23 cellular contexts compared by ENCODE assay signal in the genomic region with DNA sequence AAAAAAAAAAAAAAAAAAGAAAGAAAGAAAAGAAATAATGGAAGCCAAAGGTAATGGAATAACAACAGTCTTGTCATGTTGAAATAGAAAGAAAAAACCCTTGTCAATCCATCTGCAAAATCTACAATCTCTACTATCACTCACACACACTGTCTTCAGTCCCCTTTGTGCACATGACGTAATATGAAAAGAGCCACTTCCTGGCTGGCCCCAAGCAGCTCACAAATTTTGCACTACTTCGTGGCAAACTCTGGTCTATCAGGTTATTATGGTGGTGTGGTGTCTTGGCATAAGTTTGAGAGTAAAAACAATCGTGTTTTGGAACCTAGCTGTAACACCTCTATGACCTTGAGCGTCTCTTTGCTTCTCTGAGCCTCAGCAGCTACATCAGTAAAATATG. TPM values are rescaled to one million over a fixed set of nuclear protein-coding genes. Genes with fewer than 3 reads are reported as not detected.
DNase-seq lines count a peak whose midpoint lies in the region; ATAC-seq and TF ChIP-seq lines count a peak whose summit lies in the region.
"Had no signal": no experiment of that assay in that cellular context is flagged by ENCODE, and none has a peak within 500 bp of the region (broad histone marks: within the 10 kb centered on the region; RNA-seq: fewer than 3 reads in every experiment).

No MANE protein-coding gene starts in this region.

- no peak for TF ChIP-seq POLR2A in gastrocnemius medialis (IDR thresholded peaks at IDR 0.05)

- H3K9ac ChIP-seq in mesenchymal stem cell (ENCODE audit: low read length), result no peak overlapping the region
- H3K9ac ChIP-seq: BLaER1 had no signal

- H3K14ac ChIP-seq in mesenchymal stem cell (ENCODE audit: low read length in 2 of 2), result no peak overlapping the region

- peak overlapping the region; percentile 39 for H3K4me3 Mint-ChIP-seq in activated naive CD8-positive, alpha-beta T cell treated with anti-CD3 and anti-CD28 coated beads, Interleukin-2, amount 10 ng/mL, durations not matched to agents 7 days and 5 days
- H3K4me3 Mint-ChIP-seq in activated naive CD8-positive, alpha-beta T cell treated with anti-CD3 and anti-CD28 coated beads for 36 hours, result no peak overlapping the region
- H3K4me3 Mint-ChIP-seq in activated CD8-positive, alpha-beta T cell treated with anti-CD3 and anti-CD28 coated beads for 36 hours, result no peak overlapping the region
- H3K4me3 Mint-ChIP-seq in stimulated activated naive CD8-positive, alpha-beta T cell treated with anti-CD3 and anti-CD28 coated beads, Interleukin-15, amount 100 ng/mL, for 72 hours, result peak overlapping the region; percentile 28 to 47

- H2AK5ac ChIP-seq in mesenchymal stem cell (ENCODE audit: low read length, severe bottlenecking), result peak overlapping the region; percentile 65

- H3K4me1 ChIP-seq in mesenchymal stem cell (ENCODE audit: control insufficient read depth, insufficient read depth, low read depth, low read length) (peaks cover 4% of the 10 kb centered on the region), gastrocnemius medialis (no peaks in the 10 kb centered on the region)
- H3K4me1 ChIP-seq: BLaER1, heart right ventricle, suprapubic skin, upper lobe of right lung had no signal

- no peak overlapping the region for H2BK12ac ChIP-seq in mesenchymal stem cell (ENCODE audit: low read length in 2 of 2)

- H3K27me3 Mint-ChIP-seq in activated naive CD8-positive, alpha-beta T cell treated with anti-CD3 and anti-CD28 coated beads, Interleukin-2, amount 10 ng/mL, durations not matched to agents 7 days and 5 days, result peaks cover 2% of the 10 kb centered on the region
- H3K27me3 Mint-ChIP-seq in activated naive CD8-positive, alpha-beta T cell treated with anti-CD3 and anti-CD28 coated beads for 36 hours, result peaks cover 9% of the 10 kb centered on the region
- H3K27me3 Mint-ChIP-seq in activated CD8-positive, alpha-beta T cell treated with anti-CD3 and anti-CD28 coated beads for 36 hours, result peaks cover 4% of the 10 kb centered on the region
- peaks cover 26% of the 10 kb centered on the region for H3K27me3 Mint-ChIP-seq in stimulated activated naive CD8-positive, alpha-beta T cell treated with anti-CD3 and anti-CD28 coated beads, Interleukin-15, amount 100 ng/mL, for 72 hours
- H3K27me3 Mint-ChIP-seq: brain had no signal

- no peaks in the 10 kb centered on the region for H3K79me1 ChIP-seq in mesenchymal stem cell (replicated peaks; ENCODE audit: low read length, poor library complexity, severe bottlenecking)

- no peak for DNase-seq in activated naive CD8-positive, alpha-beta T cell treated with anti-CD3 and anti-CD28 coated beads, Interleukin-2, amount 10 ng/mL, durations not matched to agents 7 days and 5 days
- DNase-seq in activated naive CD8-positive, alpha-beta T cell treated with anti-CD3 and anti-CD28 coated beads for 36 hours, result no peak
- DNase-seq in activated CD8-positive, alpha-beta T cell treated with anti-CD3 and anti-CD28 coated beads for 36 hours, result peak; percentile 46
- DNase-seq in mesenchymal stem cell, result no peak
- peak in 1 of 2 donors; percentile 51 for DNase-seq in stimulated activated naive CD8-positive, alpha-beta T cell treated with anti-CD3 and anti-CD28 coated beads, Interleukin-15, amount 100 ng/mL, for 72 hours
- DNase-seq in gastrocnemius medialis, result no peak
- no peak for DNase-seq in stimulated activated CD4-positive, alpha-beta T cell treated with anti-CD3 and anti-CD28 coated beads, Interleukin-12 subunit alpha, Interleukin-12 subunit beta, amount 100 ng/mL, for 4 hours
- DNase-seq: activated CD4-positive, alpha-beta T cell treated with anti-CD3 and anti-CD28 coated beads for 48 hours; activated effector memory CD4-positive, alpha-beta T cell treated with anti-CD3 and anti-CD28 coated beads, Interleukin-2, amount 50 U/mL, for 16 hours; amniotic stem cell; foreskin melanocyte; heart right ventricle; kidney; left ventricle myocardium superior; NCI-H1048; occipital lobe; SIG-M5; stimulated activated CD4-positive, alpha-beta T cell treated with anti-CD3 and anti-CD28 coated beads, Interleukin-4, amount 100 ng/mL, for 4 hours; T-helper 9 cell had no signal

- no peak for TF ChIP-seq CTCF in activated CD8-positive, alpha-beta T cell treated with anti-CD3 and anti-CD28 coated beads for 36 hours (IDR thresholded peaks at IDR 0.05)
- TF ChIP-seq CTCF in gastrocnemius medialis (IDR thresholded peaks at IDR 0.05 in 4 of 5, conservative IDR thresholded peaks at IDR 0.05 in 1 of 5), result no peak

- no peak overlapping the region for H3K4me3 ChIP-seq in mesenchymal stem cell (ENCODE audit: insufficient read depth in 1 of 2, low read depth in 1 of 2, low read length in 2 of 2)
- H3K4me3 ChIP-seq in gastrocnemius medialis, result no peak overlapping the region
- H3K4me3 ChIP-seq: BLaER1, heart right ventricle, suprapubic skin, upper lobe of right lung had no signal

- H2AFZ ChIP-seq in mesenchymal stem cell (ENCODE audit: low read depth, low read length), result no peak overlapping the region

- in situ Hi-C loops in gastrocnemius medialis (cut with MboI; ENCODE audit: low sequenced_read_pairs in 4 of 4), result no loop called here

- H3K4me1 Mint-ChIP-seq in activated naive CD8-positive, alpha-beta T cell treated with anti-CD3 and anti-CD28 coated beads, Interleukin-2, amount 10 ng/mL, durations not matched to agents 7 days and 5 days, result peaks cover 15% of the 10 kb centered on the region
- H3K4me1 Mint-ChIP-seq in activated naive CD8-positive, alpha-beta T cell treated with anti-CD3 and anti-CD28 coated beads for 36 hours, result peaks cover 8% of the 10 kb centered on the region
- peaks cover 14% of the 10 kb centered on the region for H3K4me1 Mint-ChIP-seq in activated CD8-positive, alpha-beta T cell treated with anti-CD3 and anti-CD28 coated beads for 36 hours (ENCODE audit: low read depth)
- H3K4me1 Mint-ChIP-seq in stimulated activated naive CD8-positive, alpha-beta T cell treated with anti-CD3 and anti-CD28 coated beads, Interleukin-15, amount 100 ng/mL, for 72 hours, result peaks cover 20% of the 10 kb centered on the region

- H3K27ac ChIP-seq in mesenchymal stem cell (ENCODE audit: low read length, poor library complexity, severe bottlenecking) (no peak overlapping the region), gastrocnemius medialis (no peak overlapping the region)
- H3K27ac ChIP-seq: BLaER1, heart right ventricle, suprapubic skin, upper lobe of right lung had no signal

- H3K36me3 ChIP-seq in mesenchymal stem cell (ENCODE audit: control insufficient read depth in 1 of 2, insufficient read depth in 2 of 2, low read depth in 1 of 2, low read length in 2 of 2) (no peaks in the 10 kb centered on the region), gastrocnemius medialis (no peaks in the 10 kb centered on the region)
- H3K36me3 ChIP-seq: BLaER1, heart right ventricle, suprapubic skin, upper lobe of right lung had no signal

- POLR2A ChIA-PET in activated naive CD8-positive, alpha-beta T cell treated with anti-CD3 and anti-CD28 coated beads, Interleukin-2, amount 10 ng/mL, durations not matched to agents 7 days and 5 days (lab: Charles Lee), result interaction anchor here (0.5 to 1.2 kb wide), 2 partner anchors 8 to 14 kb away, joined by 3 to 6 read pairs; partner anchors contain the start of gene AFAP1
- POLR2A ChIA-PET in activated CD8-positive, alpha-beta T cell treated with anti-CD3 and anti-CD28 coated beads for 36 hours (lab: Charles Lee), result interaction anchor here (3.2 kb wide), 1 partner anchor 9 kb away, joined by 12 read pairs; the partner anchor contains the start of gene AFAP1

- peak overlapping the region; percentile 56 for H3K27ac Mint-ChIP-seq in activated naive CD8-positive, alpha-beta T cell treated with anti-CD3 and anti-CD28 coated beads, Interleukin-2, amount 10 ng/mL, durations not matched to agents 7 days and 5 days
- no peak overlapping the region for H3K27ac Mint-ChIP-seq in activated naive CD8-positive, alpha-beta T cell treated with anti-CD3 and anti-CD28 coated beads for 36 hours
- no peak overlapping the region for H3K27ac Mint-ChIP-seq in activated CD8-positive, alpha-beta T cell treated with anti-CD3 and anti-CD28 coated beads for 36 hours
- H3K27ac Mint-ChIP-seq in stimulated activated naive CD8-positive, alpha-beta T cell treated with anti-CD3 and anti-CD28 coated beads, Interleukin-15, amount 100 ng/mL, for 72 hours, result no peak overlapping the region

- H2BK15ac ChIP-seq in mesenchymal stem cell (ENCODE audit: low read depth, poor library complexity, severe bottlenecking), result no peak overlapping the region

- H2BK5ac ChIP-seq in mesenchymal stem cell (ENCODE audit: low read depth, low read length, poor library complexity, severe bottlenecking), result no peak overlapping the region

- H3K18ac ChIP-seq in mesenchymal stem cell (ENCODE audit: low read depth in 1 of 2, low read length in 2 of 2), result no peak overlapping the region

- no peak overlapping the region for H3K4me2 ChIP-seq in mesenchymal stem cell (ENCODE audit: low read length, poor library complexity, severe bottlenecking)
- H3K4me2 ChIP-seq: BLaER1 had no signal

- no peak overlapping the region for H3K4ac ChIP-seq in mesenchymal stem cell (ENCODE audit: low read depth in 1 of 2, low read length in 2 of 2)

- WGBS in mesenchymal stem cell, result 98% methylated on average over 3 of the region's 4 CpGs

- intact Hi-C loops in activated CD8-positive, alpha-beta T cell treated with anti-CD3 and anti-CD28 coated beads for 36 hours (cut with micrococcal nuclease), result no loop called here
- intact Hi-C loops in gastrocnemius medialis (cut with DNase I; ENCODE audit: low total_unique reads), result no loop called here

- H3K9me3 Mint-ChIP-seq in activated naive CD8-positive, alpha-beta T cell treated with anti-CD3 and anti-CD28 coated beads, Interleukin-2, amount 10 ng/mL, durations not matched to agents 7 days and 5 days, result peaks cover 11% of the 10 kb centered on the region
- peaks cover 15% of the 10 kb centered on the region for H3K9me3 Mint-ChIP-seq in activated naive CD8-positive, alpha-beta T cell treated with anti-CD3 and anti-CD28 coated beads for 36 hours
- peaks cover 6% of the 10 kb centered on the region for H3K9me3 Mint-ChIP-seq in activated CD8-positive, alpha-beta T cell treated with anti-CD3 and anti-CD28 coated beads for 36 hours
- H3K9me3 Mint-ChIP-seq in stimulated activated naive CD8-positive, alpha-beta T cell treated with anti-CD3 and anti-CD28 coated beads, Interleukin-15, amount 100 ng/mL, for 72 hours, result peaks cover 4 to 26% of the 10 kb centered on the region in 2 donors

- no peaks in the 10 kb centered on the region for H3K9me3 ChIP-seq in mesenchymal stem cell (ENCODE audit: control insufficient read depth, low read length)
- no peaks in the 10 kb centered on the region for H3K9me3 ChIP-seq in gastrocnemius medialis
- H3K9me3 ChIP-seq: heart right ventricle, suprapubic skin, upper lobe of right lung had no signal

- no peak overlapping the region for H2BK120ac ChIP-seq in mesenchymal stem cell (ENCODE audit: low read depth, low read length)

- peak; percentile 90 for ATAC-seq in activated naive CD8-positive, alpha-beta T cell treated with anti-CD3 and anti-CD28 coated beads, Interleukin-2, amount 10 ng/mL, durations not matched to agents 7 days and 5 days (ENCODE audit: low read depth)
- peak; percentile 94 for ATAC-seq in activated CD8-positive, alpha-beta T cell treated with anti-CD3 and anti-CD28 coated beads for 36 hours
- ATAC-seq in stimulated activated naive CD8-positive, alpha-beta T cell treated with anti-CD3 and anti-CD28 coated beads, Interleukin-15, amount 100 ng/mL, for 72 hours, result peak; percentile 98
- ATAC-seq in gastrocnemius medialis, result no peak
- ATAC-seq: upper lobe of right lung had no signal

- H3K36me3 Mint-ChIP-seq in activated naive CD8-positive, alpha-beta T cell treated with anti-CD3 and anti-CD28 coated beads, Interleukin-2, amount 10 ng/mL, durations not matched to agents 7 days and 5 days, result no peaks in the 10 kb centered on the region
- H3K36me3 Mint-ChIP-seq in activated naive CD8-positive, alpha-beta T cell treated with anti-CD3 and anti-CD28 coated beads for 36 hours, result no peaks in the 10 kb centered on the region
- H3K36me3 Mint-ChIP-seq in activated CD8-positive, alpha-beta T cell treated with anti-CD3 and anti-CD28 coated beads for 36 hours (ENCODE audit: low read depth), result no peaks in the 10 kb centered on the region
- H3K36me3 Mint-ChIP-seq: brain had no signal

- H3K23ac ChIP-seq in mesenchymal stem cell (ENCODE audit: low read length in 2 of 2), result no peak overlapping the region

- CTCF ChIA-PET in activated CD8-positive, alpha-beta T cell treated with anti-CD3 and anti-CD28 coated beads for 36 hours (lab: Charles Lee), result interaction anchor here (1.0 to 2.7 kb wide), 6 partner anchors 9 to 186 kb away, joined by 3 to 12 read pairs (median 3); partner anchors contain the start of gene AFAP1

- H4K8ac ChIP-seq in mesenchymal stem cell (ENCODE audit: low read length), result no peak overlapping the region

- H3K27me3 ChIP-seq in mesenchymal stem cell (ENCODE audit: control insufficient read depth in 1 of 2, insufficient read depth in 1 of 2, low read length in 2 of 2) (no peaks in the 10 kb centered on the region), gastrocnemius medialis (no peaks in the 10 kb centered on the region)
- H3K27me3 ChIP-seq: BLaER1, suprapubic skin, upper lobe of right lung had no signal

- H4K91ac ChIP-seq in mesenchymal stem cell (ENCODE audit: low read length), result no peak overlapping the region

RNA-seq across cellular contexts. Expression of gene AFAP1, which starts 8.3 kb away (rescaled TPM):
- total RNA-seq in activated naive CD8-positive, alpha-beta T cell treated with anti-CD3 and anti-CD28 coated beads, Interleukin-2, amount 10 ng/mL, durations not matched to agents 7 days and 5 days, result 10 to 100 TPM in 1 of 2 experiments, 1 to 10 TPM in 1; 9.9 to 12.2 TPM
- 10 to 100 TPM; 13.6 to 13.8 TPM for total RNA-seq in activated naive CD8-positive, alpha-beta T cell treated with anti-CD3 and anti-CD28 coated beads for 36 hours
- 10 to 100 TPM; 25.5 to 26.5 TPM for total RNA-seq in activated CD8-positive, alpha-beta T cell treated with anti-CD3 and anti-CD28 coated beads for 36 hours
- 19.0 TPM for polyA plus RNA-seq in mesenchymal stem cell (2013, experiment 1 of 2)
- polyA plus RNA-seq in mesenchymal stem cell (2013, experiment 2 of 2), result 19.1 TPM
- total RNA-seq in gastrocnemius medialis, result 1 to 10 TPM; 1.5 to 8.6 (median 3.5) TPM

Comparison
In these comparisons a context has a peak if more than half of its experiments do, and no peak if none do; other contexts are left out.
1. H3K4me3 Mint-ChIP-seq: peak in activated naive CD8-positive, alpha-beta T cell treated with anti-CD3 and anti-CD28 coated beads, Interleukin-2, amount 10 ng/mL, durations not matched to agents 7 days and 5 days (single experiment) and stimulated activated naive CD8-positive, alpha-beta T cell treated with anti-CD3 and anti-CD28 coated beads, Interleukin-15, amount 100 ng/mL, for 72 hours (2 of 2); none in activated naive CD8-positive, alpha-beta T cell treated with anti-CD3 and anti-CD28 coated beads for 36 hours (single experiment) and activated CD8-positive, alpha-beta T cell treated with anti-CD3 and anti-CD28 coated beads for 36 hours (single experiment).
2. ATAC-seq: peak in activated naive CD8-positive, alpha-beta T cell treated with anti-CD3 and anti-CD28 coated beads, Interleukin-2, amount 10 ng/mL, durations not matched to agents 7 days and 5 days (single experiment), activated CD8-positive, alpha-beta T cell treated with anti-CD3 and anti-CD28 coated beads for 36 hours (single experiment) and stimulated activated naive CD8-positive, alpha-beta T cell treated with anti-CD3 and anti-CD28 coated beads, Interleukin-15, amount 100 ng/mL, for 72 hours (single experiment); none in gastrocnemius medialis (0 of 2).